Comparison of ENCODE assay signal across 23 cellular contexts in the genomic region with DNA sequence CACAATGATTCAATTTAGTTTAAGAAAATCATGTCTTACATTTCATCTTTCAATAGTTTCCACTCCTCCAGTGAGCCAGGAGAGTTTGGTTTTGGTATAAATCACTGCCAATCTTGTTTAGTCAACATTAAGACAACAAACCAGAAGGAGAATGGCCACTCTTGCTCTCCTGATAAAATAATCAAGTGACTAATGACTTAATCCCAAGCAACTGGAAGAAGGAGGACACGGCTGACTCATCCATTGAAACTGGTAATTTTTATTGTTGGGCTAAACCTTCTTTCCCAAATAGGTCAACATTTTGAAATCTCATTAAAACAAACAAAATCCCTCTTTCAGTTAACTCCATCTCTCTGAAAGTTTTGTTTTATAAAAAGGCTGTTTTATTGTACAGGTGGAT.
A peak's percentile ranks its signal among the peaks of the same experiment; 100 is the strongest.
DNase-seq lines count a peak whose midpoint lies in the region; ATAC-seq and TF ChIP-seq lines count a peak whose summit lies in the region.
"Had no signal": no experiment of that assay in that cellular context is flagged by ENCODE, and none has a peak within 500 bp of the region (broad histone marks: within the 10 kb centered on the region; RNA-seq: fewer than 3 reads in every experiment).

No MANE protein-coding gene starts in this region.

- no peak overlapping the region for H3K4me3 Mint-ChIP-seq in HFFc6
- no peak overlapping the region for H3K4me3 Mint-ChIP-seq in activated T-cell treated with anti-CD3 and anti-CD28 coated beads, Interleukin-2, amount 50 U/mL, for 72 hours
- H3K4me3 Mint-ChIP-seq: activated B cell treated with CpG ODN at 0.5 μM for 24 hours; activated CD4-positive, alpha-beta memory T cell treated with anti-CD3 and anti-CD28 coated beads, Interleukin-2, amount 10 ng/mL, durations not matched to agents 7 days and 5 days; H9; nephron progenitor cell had no signal

- H3K9me3 Mint-ChIP-seq in HFFc6: no peaks in the 10 kb centered on the region
- peaks cover 2 to 5% of the 10 kb centered on the region in 2 donors for H3K9me3 Mint-ChIP-seq in activated T-cell treated with anti-CD3 and anti-CD28 coated beads, Interleukin-2, amount 50 U/mL, for 72 hours
- H3K9me3 Mint-ChIP-seq: activated B cell treated with CpG ODN at 0.5 μM for 24 hours had no signal

- intact Hi-C loops in sciatic nerve (cut with DNase I): no loop called here

- DNase-seq in BJ (ENCODE audit: low read depth) (peak; percentile 18), HFFc6 (peak; percentile 0), choroid plexus epithelial cell (ENCODE audit: low read depth) (peak; percentile 8), hepatic stellate cell (ENCODE audit: low spot score) (peak; percentile 14), sciatic nerve (ENCODE audit: low spot score) (no peak)
- DNase-seq in activated T-cell treated with anti-CD3 and anti-CD28 coated beads, Interleukin-2, amount 50 U/mL, for 72 hours: no peak
- no peak for DNase-seq in activated CD4-positive, alpha-beta T cell treated with anti-CD3 and anti-CD28 coated beads for 1 hour
- DNase-seq: activated B cell treated with CpG ODN at 0.5 μM for 24 hours; activated CD4-positive, alpha-beta memory T cell treated with anti-CD3 and anti-CD28 coated beads, Interleukin-2, amount 10 ng/mL, durations not matched to agents 7 days and 5 days; activated naive CD4-positive, alpha-beta T cell; amniotic stem cell; caudate nucleus; dermis blood vessel endothelial cell; glutamatergic neuron; H9; midbrain; NCI-H146; NCI-H510A treated with DMSO at 0.1 percent for 48 hours; nephron progenitor cell; pancreas; T-helper 9 cell had no signal

- peaks cover 2% of the 10 kb centered on the region for H3K27me3 Mint-ChIP-seq in HFFc6 (ENCODE audit: insufficient read depth)
- no peaks in the 10 kb centered on the region for H3K27me3 Mint-ChIP-seq in activated T-cell treated with anti-CD3 and anti-CD28 coated beads, Interleukin-2, amount 50 U/mL, for 72 hours (ENCODE audit: low read depth)
- H3K27me3 Mint-ChIP-seq: activated CD4-positive, alpha-beta memory T cell treated with anti-CD3 and anti-CD28 coated beads, Interleukin-2, amount 10 ng/mL, durations not matched to agents 7 days and 5 days had no signal

- H3K27ac Mint-ChIP-seq in HFFc6: no peak overlapping the region
- no peak overlapping the region for H3K27ac Mint-ChIP-seq in activated T-cell treated with anti-CD3 and anti-CD28 coated beads, Interleukin-2, amount 50 U/mL, for 72 hours
- H3K27ac Mint-ChIP-seq: activated B cell treated with CpG ODN at 0.5 μM for 24 hours; activated CD4-positive, alpha-beta memory T cell treated with anti-CD3 and anti-CD28 coated beads, Interleukin-2, amount 10 ng/mL, durations not matched to agents 7 days and 5 days; H9; nephron progenitor cell had no signal

- CTCF ChIA-PET in BJ (lab: Yijun Ruan, JAX): no interaction called here

- no peak for ATAC-seq in activated T-cell treated with anti-CD3 and anti-CD28 coated beads, Interleukin-2, amount 50 U/mL, for 72 hours (replicated peaks in 1 of 2)
- ATAC-seq in GM21390 (IDR thresholded peaks at IDR 0.05; ENCODE audit: unreplicated experiment): no peak
- ATAC-seq in sciatic nerve: no peak
- ATAC-seq: pancreas, SK-N-SH treated with all-trans-retinoic acid at 6 μM for 48 hours had no signal

- H3K36me3 ChIP-seq in BJ (ENCODE audit: control insufficient read depth, insufficient read depth, low read length): no peaks in the 10 kb centered on the region
- H3K36me3 ChIP-seq: pancreas had no signal

- H3K27me3 ChIP-seq in BJ (ENCODE audit: control insufficient read depth, insufficient read depth, low read length): no peaks in the 10 kb centered on the region

- no peak for TF ChIP-seq CTCF in BJ (IDR thresholded peaks at IDR 0.05; ENCODE audit: insufficient read depth, low read depth, low read length)
- no peak for TF ChIP-seq CTCF in HFFc6 (IDR thresholded peaks at IDR 0.05)
- TF ChIP-seq CTCF in choroid plexus epithelial cell (conservative IDR thresholded peaks at IDR 0.05; ENCODE audit: low read depth, low read length): no peak

- H3K4me3 ChIP-seq in BJ (ENCODE audit: low read depth, low read length) (no peak overlapping the region), choroid plexus epithelial cell (ENCODE audit: low read depth, low read length) (no peak overlapping the region)
- H3K4me3 ChIP-seq: pancreas had no signal

- POLR2A ChIA-PET in BJ (lab: Charles Lee): no interaction called here

- no peaks in the 10 kb centered on the region; the same call in 1 of the 2 replicates for H3K4me1 Mint-ChIP-seq in HFFc6 (ENCODE audit: low read depth)
- H3K4me1 Mint-ChIP-seq in activated T-cell treated with anti-CD3 and anti-CD28 coated beads, Interleukin-2, amount 50 U/mL, for 72 hours (ENCODE audit: low read depth): no peaks in the 10 kb centered on the region
- H3K4me1 Mint-ChIP-seq: activated B cell treated with CpG ODN at 0.5 μM for 24 hours; activated CD4-positive, alpha-beta memory T cell treated with anti-CD3 and anti-CD28 coated beads, Interleukin-2, amount 10 ng/mL, durations not matched to agents 7 days and 5 days had no signal

- no peaks in the 10 kb centered on the region for H3K36me3 Mint-ChIP-seq in HFFc6 (ENCODE audit: low read depth)
- H3K36me3 Mint-ChIP-seq in activated T-cell treated with anti-CD3 and anti-CD28 coated beads, Interleukin-2, amount 50 U/mL, for 72 hours (ENCODE audit: insufficient read depth in 2 of 2): no peaks in the 10 kb centered on the region

Comparison
In these comparisons a context has a peak if more than half of its experiments do, and no peak if none do; other contexts are left out.
1. DNase-seq: peak in BJ (single experiment), HFFc6 (single experiment), choroid plexus epithelial cell (single experiment) and hepatic stellate cell (single experiment); none in activated T-cell treated with anti-CD3 and anti-CD28 coated beads, Interleukin-2, amount 50 U/mL, for 72 hours (0 of 2), sciatic nerve (single experiment) and activated CD4-positive, alpha-beta T cell treated with anti-CD3 and anti-CD28 coated beads for 1 hour (single experiment).